8 cellular contexts compared by ENCODE assay signal in genomic region chr10:25016349-25017246, GRCh38.
A peak's percentile ranks its signal among the peaks of the same experiment; 100 is the strongest.
DNase-seq lines count a peak whose midpoint lies in the region; ATAC-seq and TF ChIP-seq lines count a peak whose summit lies in the region.

Gene THNSL1 (plus strand): TSS chr10:25016612. CDS start chr10:25023224, 6,612 bp downstream.

- DNase-seq in AG09309 (ENCODE audit: low read depth), result peak; percentile 96
- peak; percentile 88 for DNase-seq in NCI-H345 treated with DMSO at 0.1 percent for 48 hours (lab: John Stamatoyannopoulos, UW; ENCODE audit: unreplicated experiment)
- peak; percentile 99 for DNase-seq in cerebellar cortex (ENCODE audit: low spot score)
- DNase-seq in islet precursor cell, result peak; percentile 99
- DNase-seq in stimulated activated CD4-positive, alpha-beta T cell treated with anti-CD3 and anti-CD28 coated beads, Interleukin-12 subunit alpha, Interleukin-12 subunit beta, amount 100 ng/mL, for 4 hours, result peak; percentile 95

- ATAC-seq in GM19023 (IDR thresholded peaks at IDR 0.05; ENCODE audit: unreplicated experiment), result peak; percentile 98
- ATAC-seq in HG03196 (IDR thresholded peaks at IDR 0.05; ENCODE audit: unreplicated experiment), result peak; percentile 99
- peak; percentile 97 for ATAC-seq in activated CD4-positive, CD25-positive, alpha-beta regulatory T cell treated with anti-CD3 and anti-CD28 coated beads, Interleukin-2, amount 50 U/mL, for 24 hours

- no peak for TF ChIP-seq CTCF in AG09309 (IDR thresholded peaks at IDR 0.05; ENCODE audit: control insufficient read depth, insufficient read depth, low read depth, low read length, missing control alignments)

- H3K4me3 ChIP-seq in AG09309 (ENCODE audit: control insufficient read depth, low read depth, low read length), result peak within 1 kb of the TSS; percentile 67

Comparison
In these comparisons a context has a peak if more than half of its experiments do, and no peak if none do; other contexts are left out.
1. Peak in every context shown above with its lines: DNase-seq, ATAC-seq and H3K4me3 ChIP-seq.